In the genomic region with DNA sequence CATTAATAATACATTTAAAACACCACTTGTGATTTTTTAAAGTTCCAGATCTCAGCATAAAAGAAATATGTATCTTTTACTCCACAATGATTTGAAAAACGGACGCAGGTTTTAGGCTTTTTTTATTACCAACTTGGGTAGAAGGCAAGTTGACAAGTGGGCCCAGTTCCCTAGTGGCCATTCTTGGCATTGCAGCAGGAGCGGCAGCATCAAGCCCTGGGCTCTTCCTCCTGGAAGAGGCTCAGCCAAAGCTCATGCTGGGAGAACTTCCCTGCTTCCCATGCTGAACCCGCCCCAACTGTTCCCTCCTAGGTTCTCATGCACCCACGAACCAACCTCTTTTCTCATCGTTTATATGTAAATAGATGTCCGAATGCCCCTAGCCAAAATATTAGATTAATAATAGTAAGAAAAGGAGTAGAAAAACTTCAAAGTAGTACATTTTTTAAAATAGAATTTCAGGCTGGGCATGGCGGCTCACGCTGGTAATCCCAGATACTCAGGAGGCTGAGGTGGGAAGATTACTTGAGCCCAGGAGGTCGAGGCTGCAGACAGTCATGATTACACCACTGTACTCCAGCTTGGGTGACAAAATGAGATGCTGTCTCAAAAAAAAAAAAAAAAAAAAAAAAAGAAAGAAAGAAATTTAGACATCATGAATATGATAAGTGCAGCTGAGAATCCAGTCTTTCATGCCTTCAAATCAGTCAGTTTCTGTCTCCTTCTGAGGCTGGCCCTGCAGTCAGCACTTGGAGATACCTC, we compare ENCODE assay signal across 9 cellular contexts. TPM values are rescaled to one million over a fixed set of nuclear protein-coding genes. Genes with fewer than 3 reads are reported as not detected.
DNase-seq lines count a peak whose midpoint lies in the region; ATAC-seq and TF ChIP-seq lines count a peak whose summit lies in the region.
"Had no signal": no experiment of that assay in that cellular context is flagged by ENCODE, and none has a peak within 500 bp of the region (broad histone marks: within the 10 kb centered on the region; RNA-seq: fewer than 3 reads in every experiment).

No MANE protein-coding gene starts in this region.

- TF ChIP-seq POLR2A in GM19099 (IDR thresholded peaks at IDR 0.05; ENCODE audit: extremely low read depth, insufficient read length, low read depth), result peak; percentile 39

- H3K4me1 Mint-ChIP-seq in activated T-cell treated with anti-CD3 and anti-CD28 coated beads, Interleukin-2, amount 50 U/mL, for 72 hours (ENCODE audit: low read depth), result peaks cover 77% of the 10 kb centered on the region
- H3K4me1 Mint-ChIP-seq in stimulated activated effector memory CD8-positive, alpha-beta T cell treated with anti-CD3 and anti-CD28 coated beads, Interleukin-12 subunit alpha, Interleukin-12 subunit beta, amount 100 ng/mL, for 72 hours, result peaks cover 67% of the 10 kb centered on the region

- H3K27ac Mint-ChIP-seq in activated T-cell treated with anti-CD3 and anti-CD28 coated beads, Interleukin-2, amount 50 U/mL, for 72 hours, result peak overlapping the region; percentile 46
- H3K27ac Mint-ChIP-seq in stimulated activated effector memory CD8-positive, alpha-beta T cell treated with anti-CD3 and anti-CD28 coated beads, Interleukin-12 subunit alpha, Interleukin-12 subunit beta, amount 100 ng/mL, for 72 hours, result peak overlapping the region; percentile 47
- H3K27ac Mint-ChIP-seq: IgD-negative memory B cell had no signal

- CTCF ChIA-PET in BJ (lab: Yijun Ruan, JAX), result interaction anchor here (1.1 to 1.3 kb wide), 4 partner anchors 10 to 99 kb away, joined by 3 to 4 read pairs (median 4); no protein-coding TSS in a partner anchor

- H3K36me3 Mint-ChIP-seq in activated T-cell treated with anti-CD3 and anti-CD28 coated beads, Interleukin-2, amount 50 U/mL, for 72 hours (ENCODE audit: insufficient read depth in 2 of 2), result no peaks in the 10 kb centered on the region
- peaks cover 6% of the 10 kb centered on the region for H3K36me3 Mint-ChIP-seq in stimulated activated effector memory CD8-positive, alpha-beta T cell treated with anti-CD3 and anti-CD28 coated beads, Interleukin-12 subunit alpha, Interleukin-12 subunit beta, amount 100 ng/mL, for 72 hours
- H3K36me3 Mint-ChIP-seq: IgD-negative memory B cell had no signal

- H3K4me3 ChIP-seq in BJ (ENCODE audit: low read depth, low read length), result no peak overlapping the region
- H3K4me3 ChIP-seq in right cardiac atrium (ENCODE audit: low read length), result no peak overlapping the region

- H3K27me3 Mint-ChIP-seq in activated T-cell treated with anti-CD3 and anti-CD28 coated beads, Interleukin-2, amount 50 U/mL, for 72 hours (ENCODE audit: low read depth), result no peaks in the 10 kb centered on the region

- no peaks in the 10 kb centered on the region for H3K9me3 ChIP-seq in right cardiac atrium (ENCODE audit: control insufficient read depth, low read length)

- TF ChIP-seq CTCF in BJ (IDR thresholded peaks at IDR 0.05; ENCODE audit: insufficient read depth, low read depth, low read length), result peak; percentile 69

- H3K27ac ChIP-seq in right cardiac atrium (ENCODE audit: low read length), result no peak overlapping the region

- no peak for ATAC-seq in activated T-cell treated with anti-CD3 and anti-CD28 coated beads, Interleukin-2, amount 50 U/mL, for 72 hours (replicated peaks in 1 of 2)
- ATAC-seq in right cardiac atrium, result no peak
- ATAC-seq in stimulated activated effector memory CD8-positive, alpha-beta T cell treated with anti-CD3 and anti-CD28 coated beads, Interleukin-12 subunit alpha, Interleukin-12 subunit beta, amount 100 ng/mL, for 72 hours, result no peak

- no peaks in the 10 kb centered on the region for H3K9me3 Mint-ChIP-seq in activated T-cell treated with anti-CD3 and anti-CD28 coated beads, Interleukin-2, amount 50 U/mL, for 72 hours
- no peaks in the 10 kb centered on the region for H3K9me3 Mint-ChIP-seq in stimulated activated effector memory CD8-positive, alpha-beta T cell treated with anti-CD3 and anti-CD28 coated beads, Interleukin-12 subunit alpha, Interleukin-12 subunit beta, amount 100 ng/mL, for 72 hours
- H3K9me3 Mint-ChIP-seq: IgD-negative memory B cell had no signal

- H3K4me1 ChIP-seq in right cardiac atrium (ENCODE audit: control insufficient read depth, insufficient read depth, low read length), result no peaks in the 10 kb centered on the region

- 32% methylated on average over 10 of the region's 10 CpGs for WGBS in right cardiac atrium

- no peaks in the 10 kb centered on the region for H3K36me3 ChIP-seq in BJ (ENCODE audit: control insufficient read depth, insufficient read depth, low read length)

- no peak for DNase-seq in BJ (ENCODE audit: low read depth)
- DNase-seq in NCI-H146 (lab: John Stamatoyannopoulos, UW), result peak; percentile 76
- DNase-seq in activated T-cell treated with anti-CD3 and anti-CD28 coated beads, Interleukin-2, amount 50 U/mL, for 72 hours, result peak; percentile 49 to 69
- DNase-seq in right cardiac atrium, result peak; percentile 21 to 58 (median 58)
- DNase-seq in stimulated activated effector memory CD8-positive, alpha-beta T cell treated with anti-CD3 and anti-CD28 coated beads, Interleukin-12 subunit alpha, Interleukin-12 subunit beta, amount 100 ng/mL, for 72 hours (ENCODE audit: low spot score in 2 of 2), result peak; percentile 41 to 86
- no peak for DNase-seq in GOT3 (lab: John Stamatoyannopoulos, UW)
- no peak for DNase-seq in cortex of kidney (lab: John Stamatoyannopoulos, UW)

- H3K27me3 ChIP-seq in BJ (ENCODE audit: control insufficient read depth, insufficient read depth, low read length), result no peaks in the 10 kb centered on the region
- peaks cover 3% of the 10 kb centered on the region for H3K27me3 ChIP-seq in right cardiac atrium (ENCODE audit: control insufficient read depth, insufficient read depth)

- POLR2A ChIA-PET in BJ (lab: Charles Lee), result no interaction called here

- H3K4me3 Mint-ChIP-seq in activated T-cell treated with anti-CD3 and anti-CD28 coated beads, Interleukin-2, amount 50 U/mL, for 72 hours, result peak overlapping the region; percentile 38 to 66
- H3K4me3 Mint-ChIP-seq in stimulated activated effector memory CD8-positive, alpha-beta T cell treated with anti-CD3 and anti-CD28 coated beads, Interleukin-12 subunit alpha, Interleukin-12 subunit beta, amount 100 ng/mL, for 72 hours, result peak overlapping the region; percentile 22

- intact Hi-C loops in right cardiac atrium (cut with DNase I), result no loop called here

RNA-seq across cellular contexts. Expression of a gene that starts 18.2 kb away (rescaled TPM):
- 0.06 and 0.11 TPM in 2 replicates for polyA plus RNA-seq in BJ (2011; rRNA removed)
- polyA minus RNA-seq in BJ (2011; rRNA and poly(A)+ RNA removed), result 0.31 and 0.62 TPM in 2 replicates
- 10 to 100 TPM; 89.6 to 91.4 TPM for total RNA-seq in activated T-cell treated with anti-CD3 and anti-CD28 coated beads, Interleukin-2, amount 50 U/mL, for 72 hours
- total RNA-seq in right cardiac atrium, result under 1 TPM in 2 of 4 donors, not detected in 2; 0.12 to 0.14 TPM
- polyA plus RNA-seq in right cardiac atrium, result not detected
- polyA plus RNA-seq: IgD-negative memory B cell had no signal

Comparison
In these comparisons a context has a peak if more than half of its experiments do, and no peak if none do; other contexts are left out.
1. DNase-seq: peak in NCI-H146 (single experiment), activated T-cell treated with anti-CD3 and anti-CD28 coated beads, Interleukin-2, amount 50 U/mL, for 72 hours (2 of 2), right cardiac atrium (3 of 3) and stimulated activated effector memory CD8-positive, alpha-beta T cell treated with anti-CD3 and anti-CD28 coated beads, Interleukin-12 subunit alpha, Interleukin-12 subunit beta, amount 100 ng/mL, for 72 hours (2 of 2); none in BJ (single experiment), GOT3 (single experiment) and cortex of kidney (single experiment).
2. RNA of a gene that starts 18.2 kb away (total RNA-seq): 89.6 to 91.4 TPM in activated T-cell treated with anti-CD3 and anti-CD28 coated beads, Interleukin-2, amount 50 U/mL, for 72 hours; 0.12 to 0.14 TPM in right cardiac atrium; every median in the first group is over 10 times any median in the second.